In the genomic region with DNA sequence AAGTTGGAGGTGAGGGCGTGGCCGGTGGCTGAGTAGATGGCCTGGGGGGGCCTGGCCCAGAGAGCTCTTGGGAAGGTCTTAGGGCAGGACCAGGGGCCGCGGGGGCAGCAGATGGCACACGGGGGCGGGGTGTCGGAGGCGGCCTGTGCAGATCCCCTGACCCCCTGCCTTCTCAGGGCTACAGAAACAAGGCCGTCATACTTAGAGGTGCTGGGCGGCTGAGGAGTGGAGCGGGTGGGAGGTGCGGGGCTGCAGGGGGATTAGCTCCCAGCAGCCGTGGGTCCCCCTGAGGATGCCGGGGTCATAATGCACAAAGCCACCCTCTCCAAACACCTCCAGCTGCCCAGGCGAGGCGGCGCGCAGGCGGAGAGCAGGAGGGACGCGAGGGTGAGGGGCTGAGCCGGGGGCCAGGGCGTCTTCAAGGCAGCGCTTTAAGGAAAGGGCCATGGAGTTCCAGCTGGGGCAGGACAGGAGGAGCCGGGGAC, we compare ENCODE assay signal across 8 cellular contexts. TPM values are rescaled to one million over a fixed set of nuclear protein-coding genes. Genes with fewer than 3 reads are reported as not detected.
A peak's percentile ranks its signal among the peaks of the same experiment; 100 is the strongest.
DNase-seq lines count a peak whose midpoint lies in the region; ATAC-seq and TF ChIP-seq lines count a peak whose summit lies in the region.

No MANE protein-coding gene starts in this region.

- POLR2A ChIA-PET in naive thymus-derived CD8-positive, alpha-beta T cell (lab: Charles Lee): interaction anchor here (1.0 to 1.2 kb wide), 2 partner anchors 40 to 341 kb away, joined by 4 to 8 read pairs; a partner anchor contains a TSS

- peaks cover 5 to 29% (median 24%) of the 10 kb centered on the region in 5 donors for H3K27me3 Mint-ChIP-seq in naive thymus-derived CD8-positive, alpha-beta T cell
- H3K27me3 Mint-ChIP-seq in type B pancreatic cell (peaks cover 66% of the 10 kb centered on the region), osteocyte (ENCODE audit: unreplicated experiment) (peaks cover 16% of the 10 kb centered on the region)

- H3K27me3 ChIP-seq in dorsolateral prefrontal cortex: peaks cover 0 to 9% (median 0%) of the 10 kb centered on the region in 45 donors

- peak overlapping the region in 5 of 10 donors; percentile 48 to 91 (median 74) for H3K27ac Mint-ChIP-seq in naive thymus-derived CD8-positive, alpha-beta T cell
- H3K27ac Mint-ChIP-seq in type B pancreatic cell: no peak overlapping the region
- no peak overlapping the region for H3K27ac Mint-ChIP-seq in osteocyte (ENCODE audit: unreplicated experiment)

- H3K4me1 Mint-ChIP-seq in naive thymus-derived CD8-positive, alpha-beta T cell: peaks cover 5 to 13% (median 5%) of the 10 kb centered on the region in 4 donors
- H3K4me1 Mint-ChIP-seq in type B pancreatic cell (ENCODE audit: unreplicated experiment): peaks cover 13% of the 10 kb centered on the region
- H3K4me1 Mint-ChIP-seq in osteocyte (ENCODE audit: unreplicated experiment): peaks cover 13% of the 10 kb centered on the region

- ATAC-seq in Right ventricle myocardium superior (ENCODE audit: poor library complexity): no peak
- ATAC-seq in naive thymus-derived CD8-positive, alpha-beta T cell: no peak
- no peak for ATAC-seq in GM18909 (IDR thresholded peaks at IDR 0.05; ENCODE audit: poor library complexity, unreplicated experiment)
- no peak for ATAC-seq in HG03457 (IDR thresholded peaks at IDR 0.05; ENCODE audit: unreplicated experiment)

- DNase-seq in cardiac septum (ENCODE audit: low spot score): peak; percentile 53
- DNase-seq in Right ventricle myocardium superior: no peak
- no peak for DNase-seq in dorsolateral prefrontal cortex
- no peak for DNase-seq in naive thymus-derived CD8-positive, alpha-beta T cell
- DNase-seq in type B pancreatic cell (ENCODE audit: extremely low spot score, unreplicated experiment): no peak
- DNase-seq in osteocyte (ENCODE audit: extremely low spot score, unreplicated experiment): no peak

- peak overlapping the region in 42 of 59 donors; percentile 53 to 80 (median 68) for H3K4me3 ChIP-seq in dorsolateral prefrontal cortex

- TF ChIP-seq CTCF in dorsolateral prefrontal cortex (IDR thresholded peaks at IDR 0.05 in 54 of 56, conservative IDR thresholded peaks at IDR 0.05 in 2 of 56; ENCODE audit: low read depth in 1 of 56, partially characterized antibody in 56 of 56): no peak
- TF ChIP-seq CTCF in type B pancreatic cell (conservative IDR thresholded peaks at IDR 0.05): no peak
- no peak for TF ChIP-seq CTCF in osteocyte (IDR thresholded peaks at IDR 0.05)

- H3K9me3 Mint-ChIP-seq in naive thymus-derived CD8-positive, alpha-beta T cell: no peaks in the 10 kb centered on the region
- H3K9me3 Mint-ChIP-seq in type B pancreatic cell (no peaks in the 10 kb centered on the region), osteocyte (ENCODE audit: unreplicated experiment) (no peaks in the 10 kb centered on the region)

- peak overlapping the region in 1 of 59 donors; percentile 75 for H3K27ac ChIP-seq in dorsolateral prefrontal cortex

- intact Hi-C loops in cardiac septum (cut with DNase I): no loop called here
- intact Hi-C loops in Right ventricle myocardium superior (cut with DNase I): loop anchor here (5.0 to 10.0 kb wide), 2 partner anchors 216 to 623 kb away; no protein-coding TSS in a partner anchor
- intact Hi-C loops in dorsolateral prefrontal cortex (cut with DNase I): no loop called here

- H3K36me3 Mint-ChIP-seq in naive thymus-derived CD8-positive, alpha-beta T cell: no peaks in the 10 kb centered on the region
- H3K36me3 Mint-ChIP-seq in type B pancreatic cell (no peaks in the 10 kb centered on the region), osteocyte (ENCODE audit: unreplicated experiment) (no peaks in the 10 kb centered on the region)

- H3K4me3 Mint-ChIP-seq in naive thymus-derived CD8-positive, alpha-beta T cell: peak overlapping the region; percentile 86 to 94 (median 90)
- H3K4me3 Mint-ChIP-seq in type B pancreatic cell: peak overlapping the region; percentile 91
- no peak overlapping the region for H3K4me3 Mint-ChIP-seq in osteocyte (ENCODE audit: unreplicated experiment)

RNA-seq across cellular contexts. Expression of a gene that starts 40.4 kb away (rescaled TPM):
- 38.1 TPM for total RNA-seq in cardiac septum
- total RNA-seq in Right ventricle myocardium superior: 52.7 TPM
- 10 to 100 TPM; 30.7 to 64.7 (median 43.9) TPM for total RNA-seq in dorsolateral prefrontal cortex
- 10 to 100 TPM; 46.1 to 46.8 TPM for total RNA-seq in naive thymus-derived CD8-positive, alpha-beta T cell
- 10 to 100 TPM; 79.1 to 98.2 (median 94.8) TPM for polyA plus RNA-seq in naive thymus-derived CD8-positive, alpha-beta T cell
- total RNA-seq in type B pancreatic cell (ENCODE audit: low replicate concordance): 30.5 and 41.8 TPM in 2 replicates
- 48.8 and 49.9 TPM in 2 replicates for total RNA-seq in osteocyte
